In the genomic region with DNA sequence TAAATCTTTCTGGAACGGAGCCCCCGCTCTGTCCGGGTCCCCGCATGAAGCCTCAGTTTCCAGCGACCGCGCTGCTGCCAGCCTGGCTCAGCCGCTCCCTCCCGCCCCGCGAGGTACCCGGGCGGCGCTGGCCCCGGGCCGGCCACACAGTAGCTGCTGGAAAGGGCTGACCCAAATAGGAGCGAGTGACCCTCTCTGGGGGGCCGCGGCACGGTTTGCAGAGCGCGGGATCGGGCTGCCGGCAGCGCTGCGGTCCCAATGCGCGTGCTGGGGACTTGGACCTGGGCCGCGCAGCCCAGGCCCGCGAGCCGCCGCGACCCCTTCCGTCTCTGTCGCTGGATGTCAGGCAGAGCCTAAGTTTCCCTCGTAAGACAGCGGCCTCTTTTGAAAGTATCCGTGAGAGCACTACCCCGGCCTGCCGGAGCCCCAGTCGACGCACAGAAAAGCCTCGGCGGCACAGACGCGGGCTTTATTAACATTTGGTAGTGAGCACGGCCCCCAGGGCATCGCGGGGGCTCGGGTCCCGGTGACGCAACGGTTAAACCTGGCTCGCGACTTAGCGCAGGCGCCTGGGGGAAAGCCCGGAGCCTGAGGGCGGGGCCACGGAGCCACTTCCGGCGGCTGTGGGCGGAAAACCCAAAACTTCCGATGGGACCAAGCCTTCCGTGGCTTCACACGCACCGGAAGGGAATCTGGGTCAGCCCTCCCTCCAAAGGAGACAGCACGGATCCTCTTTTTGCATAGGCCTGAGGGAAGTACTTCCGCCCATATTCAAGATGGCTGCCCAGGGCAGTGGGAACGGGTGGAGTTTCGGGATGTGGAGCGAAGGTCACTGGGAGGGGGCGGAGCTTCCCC, we compare ENCODE assay signal across 8 cellular contexts. TPM values are rescaled to one million over a fixed set of nuclear protein-coding genes. Genes with fewer than 3 reads are reported as not detected.
DNase-seq lines count a peak whose midpoint lies in the region; ATAC-seq and TF ChIP-seq lines count a peak whose summit lies in the region.

No MANE protein-coding gene starts in this region.

- POLR2A ChIA-PET in IMR-90 (lab: Charles Lee; ENCODE audit: unreplicated experiment), result interaction anchor here (0.6 to 0.7 kb wide), 2 partner anchors 23 to 48 kb away, joined by 3 read pairs; a partner anchor contains a TSS
- POLR2A ChIA-PET in OCI-LY7 (lab: Charles Lee), result interaction anchor here (0.9 to 1.5 kb wide), 5 partner anchors 13 to 64 kb away, joined by 3 to 5 read pairs (median 4); a partner anchor contains a TSS

- H3K36me3 ChIP-seq in IMR-90 (ENCODE audit: control insufficient read depth, insufficient read depth, low read length) (peaks cover 10% of the 10 kb centered on the region; the same call in 1 of the 2 replicates), OCI-LY7 (ENCODE audit: insufficient read depth, low read length) (no peaks in the 10 kb centered on the region), mucosa of descending colon (ENCODE audit: low read depth) (peaks cover 4% of the 10 kb centered on the region)

- peak overlapping the region; percentile 98 for H2AK9ac ChIP-seq in IMR-90 (replicated peaks; ENCODE audit: low read depth, low read length, poor library complexity)

- peak overlapping the region; percentile 81 for H2AK5ac ChIP-seq in IMR-90 (ENCODE audit: low read depth, low read length)

- peak overlapping the region; percentile 86 for H3K27ac ChIP-seq in IMR-90 (ENCODE audit: insufficient read depth, low read length)
- H3K27ac ChIP-seq in OCI-LY7 (ENCODE audit: low read depth, low read length, poor library complexity, severe bottlenecking), result peak overlapping the region; percentile 91
- H3K27ac ChIP-seq in epithelial cell of prostate, result peak overlapping the region; percentile 97

- H3K9me3 ChIP-seq in IMR-90 (ENCODE audit: control insufficient read depth, insufficient read depth, low read length) (no peaks in the 10 kb centered on the region), OCI-LY7 (ENCODE audit: low read length) (no peaks in the 10 kb centered on the region), mucosa of descending colon (no peaks in the 10 kb centered on the region)

- H3K9me1 ChIP-seq in IMR-90 (ENCODE audit: insufficient read depth, low read length), result peaks cover 5% of the 10 kb centered on the region; the same call in 1 of the 2 replicates

- H3K4ac ChIP-seq in IMR-90 (ENCODE audit: low read depth, low read length), result peak overlapping the region; percentile 91

- peaks cover 9 to 33% of the 10 kb centered on the region in 2 experiments for H3K79me1 ChIP-seq in IMR-90 (ENCODE audit: low read depth in 1 of 2, low read length in 2 of 2)

- peak overlapping the region; percentile 79 for H3K9ac ChIP-seq in IMR-90 (ENCODE audit: low read depth, low read length)

- intact Hi-C loops in IMR-90 (cut with micrococcal nuclease) (loop anchor here (1.0 kb wide), 2 partner anchors 36 to 39 kb away; a partner anchor contains a TSS), OCI-LY7 (cut with micrococcal nuclease; ENCODE audit: unreplicated experiment) (loop anchor here (1.0 to 2.0 kb wide), 5 partner anchors 18 to 71 kb away; a partner anchor contains a TSS), mucosa of descending colon (cut with DNase I, micrococcal nuclease) (no loop called here)

- H3K56ac ChIP-seq in IMR-90 (ENCODE audit: extremely low read depth, insufficient read depth, low read length), result peak overlapping the region; percentile 72; the same call in 1 of the 2 replicates

- TF ChIP-seq CTCF in IMR-90 (conservative IDR thresholded peaks at IDR 0.05; ENCODE audit: low read depth, low read length) (peak; percentile 17; the same call in 1 of the 2 replicates), OCI-LY7 (conservative IDR thresholded peaks at IDR 0.05; ENCODE audit: low read length) (peak; percentile 60), mucosa of descending colon (IDR thresholded peaks at IDR 0.05) (no peak)

- peak; percentile 62 for ATAC-seq in GM21529 (IDR thresholded peaks at IDR 0.05; ENCODE audit: unreplicated experiment)
- peak; percentile 85 for ATAC-seq in IMR-90 (ENCODE audit: low read depth)
- ATAC-seq in mucosa of descending colon, result peak; percentile 81

- peak overlapping the region; percentile 95 for H4K91ac ChIP-seq in IMR-90 (ENCODE audit: insufficient read depth, low read depth, low read length)

- H3K4me2 ChIP-seq in IMR-90 (ENCODE audit: low read depth, low read length) (peak overlapping the region; percentile 73), OCI-LY7 (ENCODE audit: low read length) (peak overlapping the region; percentile 75)

- BruUV-seq in IMR-90 (replicated peaks; lab: Mats Ljungman, UMichigan) (no TSS peak), OCI-LY7 (replicated peaks; lab: Mats Ljungman, UMichigan) (TSS peak; percentile 80)

- in situ Hi-C loops in IMR-90 (cut with MboI; ENCODE audit: low sequenced_read_pairs), result no loop called here

- H2AFZ ChIP-seq in IMR-90 (replicated peaks; ENCODE audit: low read length, poor library complexity), result peak overlapping the region; percentile 96
- H2AFZ ChIP-seq in OCI-LY7 (ENCODE audit: low read length), result peak overlapping the region; percentile 63

- no peaks in the 10 kb centered on the region for H3K27me3 ChIP-seq in IMR-90 (ENCODE audit: control insufficient read depth, insufficient read depth, low read length)

- WGBS in IMR-90 (ENCODE audit: extremely low coverage in 2 of 2, insufficient read length in 1 of 2), 2 experiments, result 0% methylated on average over 53 of the region's 75 CpGs; no CpG with 5 or more reads in 1 of the 2 experiments

- dilution Hi-C loops in IMR-90 (cut with HindIII; ENCODE audit: low sequenced_read_pairs, unreplicated experiment), result no loop called here

- TF ChIP-seq RAD21 in IMR-90 (IDR thresholded peaks at IDR 0.05; ENCODE audit: low read length), result no peak; the same call in 1 of the 2 replicates

- CTCF ChIA-PET in IMR-90 (lab: Yijun Ruan, JAX), result interaction anchor here (0.7 to 1.5 kb wide), 3 partner anchors 8 to 65 kb away, joined by 3 to 4 read pairs (median 3); no protein-coding TSS in a partner anchor
- CTCF ChIA-PET in OCI-LY7 (lab: Charles Lee; ENCODE audit: unreplicated experiment), result no interaction called here

- H3K4me1 ChIP-seq in IMR-90 (ENCODE audit: control insufficient read depth, insufficient read depth, low read length), result peaks cover 11% of the 10 kb centered on the region
- H3K4me1 ChIP-seq in OCI-LY7 (ENCODE audit: insufficient read depth, low read length, poor library complexity, severe bottlenecking), result peaks cover 27% of the 10 kb centered on the region
- H3K4me1 ChIP-seq in mucosa of descending colon (ENCODE audit: low read depth), result peaks cover 35% of the 10 kb centered on the region

- peak overlapping the region; percentile 51 for H4K5ac ChIP-seq in IMR-90 (ENCODE audit: low read depth, low read length)

- H2BK15ac ChIP-seq in IMR-90 (ENCODE audit: low read depth, low read length), result no peak overlapping the region

- peak overlapping the region; percentile 87 to 96 for H4K8ac ChIP-seq in IMR-90 (ENCODE audit: low read depth in 2 of 2, low read length in 2 of 2)

- peak; percentile 99 for DNase-seq in DMS153 (lab: John Stamatoyannopoulos, UW)
- DNase-seq in IMR-90, result peak; percentile 100
- peak; percentile 100 for DNase-seq in OCI-LY7 (ENCODE audit: low spot score)
- peak; percentile 96 for DNase-seq in activated T-cell treated with anti-CD3 and anti-CD28 coated beads for 4 hours
- DNase-seq in epithelial cell of prostate (ENCODE audit: low read depth, low spot score), result peak; percentile 99
- peak; percentile 97 to 98 (median 98) for DNase-seq in mucosa of descending colon
- peak; percentile 93 to 95 for DNase-seq in stimulated activated CD8-positive, alpha-beta memory T cell treated with anti-CD3 and anti-CD28 coated beads, Interleukin-4, amount 100 ng/mL, for 1 hour (ENCODE audit: low read depth in 2 of 2, low spot score in 1 of 2)

- TF ChIP-seq POLR2A in IMR-90 (IDR thresholded peaks at IDR 0.05; ENCODE audit: low read depth, low read length), result peak; percentile 73

- H2BK20ac ChIP-seq in IMR-90 (ENCODE audit: low read depth, low read length), result no peak overlapping the region

- peak overlapping the region; percentile 56 for H3K4me3 ChIP-seq in IMR-90 (ENCODE audit: insufficient read depth, low read depth, low read length)
- H3K4me3 ChIP-seq in OCI-LY7 (ENCODE audit: low read depth, low read length, poor library complexity, severe bottlenecking), result peak overlapping the region; percentile 86
- peak overlapping the region; percentile 46 for H3K4me3 ChIP-seq in mucosa of descending colon

- peak overlapping the region; percentile 62 for H3K14ac ChIP-seq in IMR-90 (replicated peaks; ENCODE audit: low read depth, low read length)

- H3K23ac ChIP-seq in IMR-90 (ENCODE audit: low read depth, low read length), result peak overlapping the region; percentile 74

- peak overlapping the region; percentile 22 for H2BK120ac ChIP-seq in IMR-90 (ENCODE audit: low read depth, low read length)

- H3K79me2 ChIP-seq in OCI-LY7 (ENCODE audit: insufficient read depth, low read depth, low read length), result peaks cover 11% of the 10 kb centered on the region; the same call in 1 of the 2 replicates

- peak overlapping the region; percentile 90 for H2BK5ac ChIP-seq in IMR-90 (ENCODE audit: low read depth, low read length, poor library complexity, severe bottlenecking)

- no peak overlapping the region; the same call in 1 of the 2 replicates for H3K18ac ChIP-seq in IMR-90 (ENCODE audit: low read depth, low read length)

- H3K9me2 ChIP-seq in OCI-LY7 (ENCODE audit: insufficient read depth, low read length), result no peaks in the 10 kb centered on the region

- H4K20me1 ChIP-seq in IMR-90 (ENCODE audit: insufficient read depth, low read length) (no peaks in the 10 kb centered on the region; the same call in 1 of the 2 replicates), OCI-LY7 (ENCODE audit: insufficient read depth, low read length) (no peaks in the 10 kb centered on the region)

RNA-seq across cellular contexts. Expression of a gene that starts 14.9 kb away (rescaled TPM):
- total RNA-seq in IMR-90 (2012; rRNA removed) (27.5 and 30.3 TPM in 2 replicates), OCI-LY7 (2022) (19.3 and 21.2 TPM in 2 replicates), mucosa of descending colon (10 to 100 TPM; 56.8 to 90.9 (median 75.4) TPM)
- polyA plus RNA-seq in IMR-90 (2012; rRNA removed), result 68.0 and 88.6 TPM in 2 replicates
- polyA plus RNA-seq in IMR-90 (2012; cell fraction: cytosol; rRNA removed), result 47.7 and 81.8 TPM in 2 replicates
- polyA plus RNA-seq in IMR-90 (2012; cell fraction: nucleus; rRNA removed; ENCODE audit: low replicate concordance), result 24.4 and 39.1 TPM in 2 replicates
- total RNA-seq in OCI-LY7 (2014; rRNA removed; shearing (Covaris generic)), result 43.3 and 74.2 TPM in 2 replicates

RNA-seq across cellular contexts. Expression of a gene that starts 16.0 kb away (rescaled TPM):
- total RNA-seq in IMR-90 (2012; rRNA removed) (2.8 and 3.6 TPM in 2 replicates), OCI-LY7 (2022) (49.6 and 52.3 TPM in 2 replicates), mucosa of descending colon (10 to 100 TPM; 31.2 to 46.7 (median 40.6) TPM)
- 26.0 and 31.8 TPM in 2 replicates for polyA plus RNA-seq in IMR-90 (2012; rRNA removed)
- 21.0 and 34.1 TPM in 2 replicates for polyA plus RNA-seq in IMR-90 (2012; cell fraction: cytosol; rRNA removed)
- 40.1 and 102 TPM in 2 replicates for polyA plus RNA-seq in IMR-90 (2012; cell fraction: nucleus; rRNA removed; ENCODE audit: low replicate concordance)
- total RNA-seq in OCI-LY7 (2014; rRNA removed; shearing (Covaris generic)), result 18.3 and 19.5 TPM in 2 replicates

RNA-seq across cellular contexts. Expression of a gene that starts 18.3 kb away (rescaled TPM):
- total RNA-seq in IMR-90 (2012; rRNA removed) (24.9 and 26.9 TPM in 2 replicates), OCI-LY7 (2022) (10.3 and 12.4 TPM in 2 replicates), mucosa of descending colon (10 to 100 TPM; 51.1 to 72.1 (median 65.1) TPM)
- 23.9 and 25.9 TPM in 2 replicates for polyA plus RNA-seq in IMR-90 (2012; rRNA removed)
- polyA plus RNA-seq in IMR-90 (2012; cell fraction: cytosol; rRNA removed), result 15.3 and 21.3 TPM in 2 replicates
- 51.9 and 93.7 TPM in 2 replicates for polyA plus RNA-seq in IMR-90 (2012; cell fraction: nucleus; rRNA removed; ENCODE audit: low replicate concordance)
- 7.6 and 8.6 TPM in 2 replicates for total RNA-seq in OCI-LY7 (2014; rRNA removed; shearing (Covaris generic))

RNA-seq across cellular contexts. Expression of a gene that starts 21.5 kb away (rescaled TPM):
- total RNA-seq in IMR-90 (2012; rRNA removed), result not detected in 2 replicates
- polyA plus RNA-seq in IMR-90 (2012; rRNA removed), result not detected in 2 replicates
- polyA plus RNA-seq in IMR-90 (2012; cell fraction: cytosol; rRNA removed), result 0.05 TPM in 1 of 2 replicates, not detected in the other
- polyA plus RNA-seq in IMR-90 (2012; cell fraction: nucleus; rRNA removed; ENCODE audit: low replicate concordance), result 0.22 and 0.38 TPM in 2 replicates
- total RNA-seq in OCI-LY7 (2014; rRNA removed; shearing (Covaris generic)), result 0.95 TPM in 1 of 2 replicates, not detected in the other
- total RNA-seq in OCI-LY7 (2022), result 0.80 and 0.92 TPM in 2 replicates
- not detected for total RNA-seq in mucosa of descending colon

RNA-seq across cellular contexts. Expression of a gene that starts 22.9 kb away (rescaled TPM):
- 176 and 206 TPM in 2 replicates for total RNA-seq in IMR-90 (2012; rRNA removed)
- 257 and 355 TPM in 2 replicates for polyA plus RNA-seq in IMR-90 (2012; rRNA removed)
- 272 and 281 TPM in 2 replicates for polyA plus RNA-seq in IMR-90 (2012; cell fraction: cytosol; rRNA removed)
- 133 and 164 TPM in 2 replicates for polyA plus RNA-seq in IMR-90 (2012; cell fraction: nucleus; rRNA removed; ENCODE audit: low replicate concordance)
- total RNA-seq in OCI-LY7 (2014; rRNA removed; shearing (Covaris generic)), result 198 and 219 TPM in 2 replicates
- 207 and 223 TPM in 2 replicates for total RNA-seq in OCI-LY7 (2022)
- total RNA-seq in mucosa of descending colon, result 100 to 1,000 TPM in 1 of 3 donors, 10 to 100 TPM in 2; 73.6 to 142 (median 87.5) TPM

Comparison
In these comparisons a context has a peak if more than half of its experiments do, and no peak if none do; other contexts are left out.
1. Peak in every context shown above with its lines: DNase-seq, ATAC-seq, H3K4me3 ChIP-seq and H3K27ac ChIP-seq.
2. intact Hi-C loops: an anchor here in IMR-90 (1.0 kb wide) and OCI-LY7 (1.0 to 2.0 kb wide); none called in mucosa of descending colon.